In the genomic region with DNA sequence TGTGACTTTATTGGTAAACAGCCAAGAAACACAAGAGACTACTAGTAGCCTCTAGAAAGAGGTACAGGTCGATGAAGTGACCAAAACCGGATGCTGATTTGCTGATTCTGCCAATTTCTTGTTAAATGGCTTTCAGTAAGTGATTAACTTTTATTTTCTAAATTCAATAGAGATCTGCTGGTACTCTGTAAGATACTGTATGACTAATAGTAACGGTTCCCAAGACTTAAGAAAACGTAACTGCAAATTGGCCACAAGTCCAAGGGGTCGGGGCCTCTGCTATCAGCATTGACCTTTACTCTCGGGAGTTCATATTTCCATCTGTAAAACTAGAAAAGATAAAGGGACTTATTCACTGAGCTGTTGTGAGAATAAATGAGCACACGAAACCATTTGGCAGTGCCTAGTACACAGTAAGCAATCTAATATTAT, we compare ENCODE assay signal across 8 cellular contexts. TPM values are rescaled to one million over a fixed set of nuclear protein-coding genes. Genes with fewer than 3 reads are reported as not detected.
DNase-seq lines count a peak whose midpoint lies in the region; ATAC-seq and TF ChIP-seq lines count a peak whose summit lies in the region.

No MANE protein-coding gene starts in this region.

- peaks cover 45% of the 10 kb centered on the region for H3K4me1 Mint-ChIP-seq in T-helper 1 cell treated with Interleukin-12 subunit alpha and Interleukin-12 subunit beta and Interleukin-4 antibody, amounts not matched to agents 30 μg/mL and 1 μg/mL, for 36 hours (ENCODE audit: low read depth)
- peaks cover 40% of the 10 kb centered on the region for H3K4me1 Mint-ChIP-seq in stimulated activated memory B cell treated with anti-CD40 and anti-IgM and Interleukin-4, amounts not matched to agents 10 μg/mL and 1 μg/mL and 100 μg/mL, for 72 hours

- H3K9me2 ChIP-seq in Karpas-422 (replicated peaks; ENCODE audit: insufficient read depth, low read length): no peaks in the 10 kb centered on the region

- peak overlapping the region; percentile 67 for H3K4me3 Mint-ChIP-seq in T-helper 1 cell treated with Interleukin-12 subunit alpha and Interleukin-12 subunit beta and Interleukin-4 antibody, amounts not matched to agents 30 μg/mL and 1 μg/mL, for 36 hours
- peak overlapping the region; percentile 60 for H3K4me3 Mint-ChIP-seq in stimulated activated memory B cell treated with anti-CD40 and anti-IgM and Interleukin-4, amounts not matched to agents 10 μg/mL and 1 μg/mL and 100 μg/mL, for 72 hours

- H3K9ac ChIP-seq in Karpas-422 (ENCODE audit: low read length) (no peak overlapping the region), endocrine pancreas (ENCODE audit: control insufficient read depth, insufficient read depth, low read length) (no peak overlapping the region)

- peaks cover 36% of the 10 kb centered on the region for H3K79me2 ChIP-seq in Karpas-422 (ENCODE audit: low read length)

- peak overlapping the region; percentile 80 for H3K4me2 ChIP-seq in Karpas-422 (ENCODE audit: low read depth, low read length, poor library complexity, severe bottlenecking)

- H3K27me3 Mint-ChIP-seq in T-helper 1 cell treated with Interleukin-12 subunit alpha and Interleukin-12 subunit beta and Interleukin-4 antibody, amounts not matched to agents 30 μg/mL and 1 μg/mL, for 36 hours (ENCODE audit: low read depth): no peaks in the 10 kb centered on the region
- no peaks in the 10 kb centered on the region for H3K27me3 Mint-ChIP-seq in stimulated activated memory B cell treated with anti-CD40 and anti-IgM and Interleukin-4, amounts not matched to agents 10 μg/mL and 1 μg/mL and 100 μg/mL, for 72 hours

- H2AFZ ChIP-seq in Karpas-422 (ENCODE audit: low read length): no peak overlapping the region

- peaks cover 17% of the 10 kb centered on the region for H3K36me3 Mint-ChIP-seq in T-helper 1 cell treated with Interleukin-12 subunit alpha and Interleukin-12 subunit beta and Interleukin-4 antibody, amounts not matched to agents 30 μg/mL and 1 μg/mL, for 36 hours (ENCODE audit: low read depth)
- peaks cover 19% of the 10 kb centered on the region for H3K36me3 Mint-ChIP-seq in stimulated activated memory B cell treated with anti-CD40 and anti-IgM and Interleukin-4, amounts not matched to agents 10 μg/mL and 1 μg/mL and 100 μg/mL, for 72 hours

- peak overlapping the region; percentile 84 for H3K4me3 ChIP-seq in Karpas-422 (ENCODE audit: low read length)
- peak overlapping the region; percentile 86 for H3K4me3 ChIP-seq in endocrine pancreas (ENCODE audit: control insufficient read depth, insufficient read depth, low read length)
- peak overlapping the region in 1 of 2 donors; percentile 74 for H3K4me3 ChIP-seq in left lung

- H3K9me3 ChIP-seq in Karpas-422 (ENCODE audit: low read length) (no peaks in the 10 kb centered on the region), endocrine pancreas (ENCODE audit: control insufficient read depth, low read length) (no peaks in the 10 kb centered on the region), left lung (no peaks in the 10 kb centered on the region)

- no peaks in the 10 kb centered on the region; the same call in 1 of the 2 replicates for H4K20me1 ChIP-seq in Karpas-422 (ENCODE audit: insufficient read depth, low read depth, low read length)

- H3K27me3 ChIP-seq in Karpas-422 (ENCODE audit: low read length) (no peaks in the 10 kb centered on the region), endocrine pancreas (ENCODE audit: control insufficient read depth, insufficient read depth, low read length) (no peaks in the 10 kb centered on the region), left lung (no peaks in the 10 kb centered on the region)

- intact Hi-C loops in left lung (cut with DNase I): no loop called here

- H3K27ac Mint-ChIP-seq in T-helper 1 cell treated with Interleukin-12 subunit alpha and Interleukin-12 subunit beta and Interleukin-4 antibody, amounts not matched to agents 30 μg/mL and 1 μg/mL, for 36 hours: no peak overlapping the region
- peak overlapping the region; percentile 93 for H3K27ac Mint-ChIP-seq in stimulated activated memory B cell treated with anti-CD40 and anti-IgM and Interleukin-4, amounts not matched to agents 10 μg/mL and 1 μg/mL and 100 μg/mL, for 72 hours

- H3K27ac ChIP-seq in Karpas-422 (ENCODE audit: low read length) (no peak overlapping the region), left lung (no peak overlapping the region)

- no peaks in the 10 kb centered on the region; the same call in 1 of the 2 replicates for H3K36me3 ChIP-seq in Karpas-422 (ENCODE audit: insufficient read depth, low read length)
- no peaks in the 10 kb centered on the region for H3K36me3 ChIP-seq in endocrine pancreas (ENCODE audit: control insufficient read depth, insufficient read depth, low read length)
- no peaks in the 10 kb centered on the region for H3K36me3 ChIP-seq in left lung

- no peak for ATAC-seq in stimulated activated memory B cell treated with anti-CD40 and anti-IgM and Interleukin-4, amounts not matched to agents 10 μg/mL and 1 μg/mL and 100 μg/mL, for 72 hours
- ATAC-seq in HG03097 (IDR thresholded peaks at IDR 0.05; ENCODE audit: low FRiP score, unreplicated experiment): no peak
- no peak for ATAC-seq in left lung

- H3K9me3 Mint-ChIP-seq in T-helper 1 cell treated with Interleukin-12 subunit alpha and Interleukin-12 subunit beta and Interleukin-4 antibody, amounts not matched to agents 30 μg/mL and 1 μg/mL, for 36 hours: no peaks in the 10 kb centered on the region
- H3K9me3 Mint-ChIP-seq in stimulated activated memory B cell treated with anti-CD40 and anti-IgM and Interleukin-4, amounts not matched to agents 10 μg/mL and 1 μg/mL and 100 μg/mL, for 72 hours: no peaks in the 10 kb centered on the region

- no peak for TF ChIP-seq CTCF in left lung (IDR thresholded peaks at IDR 0.05)

- DNase-seq in T-helper 1 cell (no peak), Karpas-422 (no peak), NCI-H2196 (lab: John Stamatoyannopoulos, UW; ENCODE audit: unreplicated experiment) (no peak), left lung (no peak)

- H3K4me1 ChIP-seq in Karpas-422 (ENCODE audit: low read length): peaks cover 32% of the 10 kb centered on the region
- H3K4me1 ChIP-seq in endocrine pancreas (ENCODE audit: control insufficient read depth, insufficient read depth, low read length): peaks cover 21% of the 10 kb centered on the region
- peaks cover 0 to 23% of the 10 kb centered on the region in 2 donors for H3K4me1 ChIP-seq in left lung

RNA-seq across cellular contexts. Expression of a gene that starts 1.4 kb away (rescaled TPM):
- 16.8 and 26.1 TPM in 2 replicates for total RNA-seq in Karpas-422 (2014; rRNA removed; shearing (Covaris generic); ENCODE audit: low replicate concordance)
- total RNA-seq in left lung: 10 to 100 TPM; 44.1 to 48.6 TPM
